ENCODE assay signal across 20 cellular contexts in genomic region chr1:177464682-177465081, GRCh38.
"Had no signal": no experiment of that assay in that cellular context is flagged by ENCODE, and none has a peak within 500 bp of the region (broad histone marks: within the 10 kb centered on the region; RNA-seq: fewer than 3 reads in every experiment).

No MANE protein-coding gene starts in this region.

- H3K36me3 ChIP-seq: lower lobe of right lung, pancreas, right lobe of liver, suprapubic skin, vagina had no signal

- DNase-seq: dermis blood vessel endothelial cell; hypothalamus; immature natural killer cell; islet precursor cell; left ventricle myocardium superior; lower lobe of right lung; natural killer cell; pancreas; right lobe of liver; small intestine; stimulated activated CD4-positive, alpha-beta T cell treated with anti-CD3 and anti-CD28 coated beads, Interleukin-15, amount 100 ng/mL, for 24 hours; stimulated activated CD4-positive, alpha-beta T cell treated with anti-CD3 and anti-CD28 coated beads, Interleukin-2, amount 100 ng/mL, for 48 hours; stimulated activated naive B cell treated with anti-CD40 and anti-IgM and Interleukin-4, amounts not matched to agents 10 μg/mL and 1 μg/mL and 100 μg/mL, for 72 hours; trophoblast cell had no signal

- FAIRE-seq: frontal cortex, pancreas, small intestine had no signal

- H3K4me1 Mint-ChIP-seq: immature natural killer cell; natural killer cell; stimulated activated naive B cell treated with anti-CD40 and anti-IgM and Interleukin-4, amounts not matched to agents 10 μg/mL and 1 μg/mL and 100 μg/mL, for 72 hours had no signal

- H3K27ac ChIP-seq: coronary artery, lower lobe of right lung, pancreas, right lobe of liver, suprapubic skin, vagina had no signal

- H3K9me3 ChIP-seq: lower lobe of right lung, pancreas, right lobe of liver, suprapubic skin, vagina had no signal

- H3K27ac Mint-ChIP-seq: immature natural killer cell; natural killer cell; progenitor cell of endocrine pancreas; stimulated activated naive B cell treated with anti-CD40 and anti-IgM and Interleukin-4, amounts not matched to agents 10 μg/mL and 1 μg/mL and 100 μg/mL, for 72 hours; stimulated activated naive CD8-positive, alpha-beta T cell treated with anti-CD3 and anti-CD28 coated beads, Interleukin-15, Interleukin-2, amounts not matched to agents 100 ng/mL and 50 ng/mL, for 24 hours had no signal

- H3K4me1 ChIP-seq: lower lobe of right lung, pancreas, right lobe of liver, suprapubic skin, vagina had no signal

- H3K36me3 Mint-ChIP-seq: immature natural killer cell; natural killer cell; stimulated activated naive B cell treated with anti-CD40 and anti-IgM and Interleukin-4, amounts not matched to agents 10 μg/mL and 1 μg/mL and 100 μg/mL, for 72 hours had no signal

- H3K27me3 ChIP-seq: pancreas, right lobe of liver, suprapubic skin, vagina had no signal

- H3K4me3 ChIP-seq: coronary artery, lower lobe of right lung, pancreas, right lobe of liver, suprapubic skin, vagina had no signal

- H3K27me3 Mint-ChIP-seq: progenitor cell of endocrine pancreas; stimulated activated naive B cell treated with anti-CD40 and anti-IgM and Interleukin-4, amounts not matched to agents 10 μg/mL and 1 μg/mL and 100 μg/mL, for 72 hours; stimulated activated naive CD8-positive, alpha-beta T cell treated with anti-CD3 and anti-CD28 coated beads, Interleukin-15, Interleukin-2, amounts not matched to agents 100 ng/mL and 50 ng/mL, for 24 hours had no signal

- H3K4me3 Mint-ChIP-seq: immature natural killer cell; natural killer cell; stimulated activated naive B cell treated with anti-CD40 and anti-IgM and Interleukin-4, amounts not matched to agents 10 μg/mL and 1 μg/mL and 100 μg/mL, for 72 hours; stimulated activated naive CD8-positive, alpha-beta T cell treated with anti-CD3 and anti-CD28 coated beads, Interleukin-15, Interleukin-2, amounts not matched to agents 100 ng/mL and 50 ng/mL, for 24 hours had no signal

- ATAC-seq: left ventricle myocardium superior; lower lobe of right lung; natural killer cell; pancreas; right lobe of liver; stimulated activated naive B cell treated with anti-CD40 and anti-IgM and Interleukin-4, amounts not matched to agents 10 μg/mL and 1 μg/mL and 100 μg/mL, for 72 hours had no signal
